Comparison of ENCODE assay signal across 20 cellular contexts in the genomic region with DNA sequence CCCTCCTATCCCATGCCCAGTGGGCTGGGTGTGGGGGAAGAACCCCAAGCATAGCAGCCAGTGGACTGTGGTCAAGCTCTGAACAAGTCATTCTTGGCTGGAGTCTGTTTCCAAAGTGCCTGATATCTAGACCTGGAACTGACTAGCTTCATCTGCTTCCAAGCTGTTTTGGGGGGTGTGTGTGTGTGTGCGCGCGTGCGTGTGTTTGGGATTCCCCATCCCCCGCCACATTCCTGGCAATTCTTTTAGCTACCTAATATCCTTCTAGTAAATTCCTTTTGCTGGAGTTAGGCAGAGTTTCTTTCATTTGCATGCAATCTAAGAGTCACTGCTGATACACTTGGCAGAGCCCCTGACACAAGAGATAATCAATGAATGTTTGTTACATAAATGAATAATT. TPM values are rescaled to one million over a fixed set of nuclear protein-coding genes. Genes with fewer than 3 reads are reported as not detected.
DNase-seq lines count a peak whose midpoint lies in the region; FAIRE-seq and TF ChIP-seq lines count a peak whose summit lies in the region.
"Had no signal": no experiment of that assay in that cellular context is flagged by ENCODE, and none has a peak within 500 bp of the region (broad histone marks: within the 10 kb centered on the region; RNA-seq: fewer than 3 reads in every experiment).

No MANE protein-coding gene starts in this region.

- H3K9me3 ChIP-seq in BE2C = no peaks in the 10 kb centered on the region
- H3K9me3 ChIP-seq: A549; BLaER1 treated with 17β-estradiol and CSF1 and Interleukin-3, amounts not matched to agents 10 nM and 100 nM had no signal

- H3K4me2 ChIP-seq in mesendoderm (ENCODE audit: low read length) = no peak overlapping the region
- H3K4me2 ChIP-seq: A549; BLaER1 treated with 17β-estradiol and CSF1 and Interleukin-3, amounts not matched to agents 10 nM and 100 nM had no signal

- no peak overlapping the region for H4K5ac ChIP-seq in mesendoderm (ENCODE audit: low read length)

- H3K23ac ChIP-seq in mesendoderm (ENCODE audit: low read length) = no peak overlapping the region

- WGBS in mesendoderm (ENCODE audit: extremely low coverage, insufficient coverage, low lambda C conversion rate) = no CpG with 5 or more reads among the region's 5 CpGs

- no peaks in the 10 kb centered on the region for H3K27me3 ChIP-seq in mesendoderm (ENCODE audit: insufficient read depth, low read length, poor library complexity)
- H3K27me3 ChIP-seq in BE2C = peaks cover 22% of the 10 kb centered on the region
- H3K27me3 ChIP-seq: BLaER1 treated with 17β-estradiol and CSF1 and Interleukin-3, amounts not matched to agents 10 nM and 100 nM had no signal

- H3K4me1 ChIP-seq in mesendoderm (ENCODE audit: control insufficient read depth, low read depth, low read length) (no peaks in the 10 kb centered on the region), BE2C (no peaks in the 10 kb centered on the region)
- H3K4me1 ChIP-seq: A549; BLaER1 treated with 17β-estradiol and CSF1 and Interleukin-3, amounts not matched to agents 10 nM and 100 nM had no signal

- H2BK120ac ChIP-seq in mesendoderm (ENCODE audit: low read depth, low read length) = no peak overlapping the region

- H4K8ac ChIP-seq in mesendoderm (ENCODE audit: low read depth, low read length) = no peak overlapping the region

- H3K36me3 ChIP-seq in mesendoderm (ENCODE audit: control insufficient read depth, insufficient read depth, low read length) = no peaks in the 10 kb centered on the region
- H3K36me3 ChIP-seq in BE2C = no peaks in the 10 kb centered on the region
- H3K36me3 ChIP-seq: BLaER1 treated with 17β-estradiol and CSF1 and Interleukin-3, amounts not matched to agents 10 nM and 100 nM had no signal

- DNase-seq in NCI-H748 (lab: John Stamatoyannopoulos, UW; ENCODE audit: unreplicated experiment) = peak; percentile 16
- DNase-seq in NCI-H748 treated with DMSO at 0.1 percent for 48 hours (lab: John Stamatoyannopoulos, UW) = no peak
- peak; percentile 25 for DNase-seq in iPS DF 19.7 (ENCODE audit: low read depth, low spot score)
- DNase-seq in mesendoderm = peak; percentile 29
- DNase-seq in NCI-H82 (lab: John Stamatoyannopoulos, UW) = no peak
- no peak for DNase-seq in GM12892 (ENCODE audit: insufficient read length)
- no peak for DNase-seq in BE2C
- DNase-seq: CD8-positive, alpha-beta T cell; COR-L47; DMS 273 treated with DMSO at 0.1 percent for 48 hours; GM23248; H7 had no signal

- no peak overlapping the region for H3K27ac ChIP-seq in mesendoderm (ENCODE audit: low read depth, low read length)
- H3K27ac ChIP-seq: 22Rv1; A549; BLaER1 treated with 17β-estradiol and CSF1 and Interleukin-3, amounts not matched to agents 10 nM and 100 nM; GM23248 had no signal

- H2BK15ac ChIP-seq in mesendoderm (replicated peaks; ENCODE audit: low read depth) = no peak overlapping the region

- no peak for FAIRE-seq in GM12892 (lab: Jason Lieb, UNC)
- FAIRE-seq: A549, G401.6, GM12891, GM18507, HepG2 had no signal

- no peak overlapping the region for H3K18ac ChIP-seq in mesendoderm (ENCODE audit: low read length)

- no peak overlapping the region for H3K56ac ChIP-seq in mesendoderm (ENCODE audit: low read length)

- H2BK5ac ChIP-seq in mesendoderm (ENCODE audit: low read length) = no peak overlapping the region

- H3K9ac ChIP-seq in mesendoderm (ENCODE audit: low read length) = no peak overlapping the region
- H3K9ac ChIP-seq: BLaER1 treated with 17β-estradiol and CSF1 and Interleukin-3, amounts not matched to agents 10 nM and 100 nM; GM23248 had no signal

- H3K4me3 ChIP-seq in mesendoderm (ENCODE audit: low read length) (no peak overlapping the region), BE2C (ENCODE audit: low read depth, low read length) (no peak overlapping the region)
- H3K4me3 ChIP-seq: A549; BLaER1 treated with 17β-estradiol and CSF1 and Interleukin-3, amounts not matched to agents 10 nM and 100 nM; GM23248 had no signal

- H3K4ac ChIP-seq in mesendoderm (ENCODE audit: low read depth, low read length) = no peak overlapping the region

- H2AK5ac ChIP-seq in mesendoderm (ENCODE audit: low read length) = no peak overlapping the region

- no peaks in the 10 kb centered on the region for H3K79me2 ChIP-seq in mesendoderm (ENCODE audit: control insufficient read depth, insufficient read depth, low read length)

- TF ChIP-seq POLR2A in GM12892 (IDR thresholded peaks at IDR 0.05; ENCODE audit: low read depth, low read length) = no peak

- TF ChIP-seq CTCF in BE2C (IDR thresholded peaks at IDR 0.05; ENCODE audit: low read depth, low read length) = no peak

- H3K79me1 ChIP-seq in mesendoderm (ENCODE audit: low read length) = no peaks in the 10 kb centered on the region

RNA-seq across cellular contexts. Expression of a gene that starts 7.8 kb away (rescaled TPM):
- polyA plus RNA-seq in mesendoderm (2013, experiment 1 of 2) = 0.25 TPM
- polyA plus RNA-seq in mesendoderm (2013, experiment 2 of 2) = 0.24 TPM
- not detected for polyA plus RNA-seq in GM12892 (2012; ENCODE audit: missing spikeins)
- 0.22 TPM for polyA plus RNA-seq in BE2C (2012; ENCODE audit: insufficient read depth, insufficient read length, low read depth)
- polyA plus RNA-seq: GM23248, HepG2, IgD-negative memory B cell had no signal

Comparison
In these comparisons a context has a peak if more than half of its experiments do, and no peak if none do; other contexts are left out.
1. DNase-seq: peak in NCI-H748 (single experiment), iPS DF 19.7 (single experiment) and mesendoderm (single experiment); none in NCI-H748 treated with DMSO at 0.1 percent for 48 hours (single experiment), NCI-H82 (single experiment), GM12892 (single experiment) and BE2C (single experiment).